8 cellular contexts compared by ENCODE assay signal in genomic region chr6:137571854-137572253, GRCh38.
DNase-seq lines count a peak whose midpoint lies in the region; ATAC-seq and TF ChIP-seq lines count a peak whose summit lies in the region.

No MANE protein-coding gene starts in this region.

- H3K9ac ChIP-seq in neural progenitor cell: no peak overlapping the region

- H3K79me2 ChIP-seq in neural progenitor cell (ENCODE audit: low read depth): no peaks in the 10 kb centered on the region

- TF ChIP-seq CTCF in VCaP (conservative IDR thresholded peaks at IDR 0.05): peak; percentile 57
- peak; percentile 68 for TF ChIP-seq CTCF in neural progenitor cell (IDR thresholded peaks at IDR 0.05)

- H3K4me1 ChIP-seq in neural progenitor cell: peaks cover 24% of the 10 kb centered on the region

- ATAC-seq in HG03378 (IDR thresholded peaks at IDR 0.05; ENCODE audit: unreplicated experiment) (peak; percentile 60), GM19463 (IDR thresholded peaks at IDR 0.05; ENCODE audit: unreplicated experiment) (no peak)

- H3K4me3 Mint-ChIP-seq in neural progenitor cell: no peak overlapping the region

- H4K20me1 ChIP-seq in neural progenitor cell (ENCODE audit: low read depth): no peaks in the 10 kb centered on the region

- no peaks in the 10 kb centered on the region for H3K27me3 ChIP-seq in neural progenitor cell

- H3K9me3 Mint-ChIP-seq in neural progenitor cell: no peaks in the 10 kb centered on the region

- H3F3A ChIP-seq in neural progenitor cell (ENCODE audit: low read depth): no peaks in the 10 kb centered on the region

- H3K27ac ChIP-seq in VCaP (peak overlapping the region; percentile 82), neural progenitor cell (no peak overlapping the region)

- H3K27ac Mint-ChIP-seq in neural progenitor cell: no peak overlapping the region

- peaks cover 6% of the 10 kb centered on the region for H3K4me1 Mint-ChIP-seq in neural progenitor cell

- peaks cover 2% of the 10 kb centered on the region for H3K27me3 Mint-ChIP-seq in neural progenitor cell (ENCODE audit: insufficient read depth, low read depth)

- H3K36me3 ChIP-seq in neural progenitor cell: no peaks in the 10 kb centered on the region

- H3K4me2 ChIP-seq in neural progenitor cell: no peak overlapping the region

- H3K4me3 ChIP-seq in neural progenitor cell: no peak overlapping the region

- H2AFZ ChIP-seq in neural progenitor cell (replicated peaks): no peak overlapping the region

- no peaks in the 10 kb centered on the region for H3K9me3 ChIP-seq in neural progenitor cell (ENCODE audit: low read depth)

- H3K36me3 Mint-ChIP-seq in neural progenitor cell: no peaks in the 10 kb centered on the region

- DNase-seq in NCI-H345 (lab: John Stamatoyannopoulos, UW) (peak; percentile 15), NCI-H345 treated with DMSO at 0.1 percent for 48 hours (lab: John Stamatoyannopoulos, UW; ENCODE audit: unreplicated experiment) (no peak), neural progenitor cell (ENCODE audit: low spot score) (peak; percentile 47), anterior cingulate cortex (lab: John Stamatoyannopoulos, UW) (no peak)
- peak; percentile 38 for DNase-seq in central memory CD4-positive, alpha-beta T cell

Comparison
In these comparisons a context has a peak if more than half of its experiments do, and no peak if none do; other contexts are left out.
1. DNase-seq: peak in NCI-H345 (single experiment), central memory CD4-positive, alpha-beta T cell (single experiment) and neural progenitor cell (single experiment); none in NCI-H345 treated with DMSO at 0.1 percent for 48 hours (single experiment) and anterior cingulate cortex (0 of 58).